In the genomic region with DNA sequence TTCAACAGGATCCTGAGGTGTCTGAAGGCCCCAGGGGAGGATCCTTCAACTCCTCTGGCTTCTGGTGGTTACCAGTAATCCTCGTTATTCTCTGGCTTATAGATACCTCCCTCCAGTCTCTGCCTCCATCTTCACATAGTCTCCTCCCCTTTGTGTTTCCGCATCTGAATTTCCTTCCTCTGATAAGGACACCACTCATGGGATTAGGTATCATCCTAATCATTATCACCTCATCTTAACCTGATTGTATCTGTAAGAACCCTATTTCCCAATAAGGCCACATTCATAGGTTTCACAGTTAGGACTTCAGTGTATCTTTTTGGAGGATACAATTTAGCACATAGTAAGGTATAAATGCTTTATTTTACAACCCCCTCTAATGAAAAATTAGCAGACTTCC, we compare ENCODE assay signal across 25 cellular contexts.
"Had no signal": no experiment of that assay in that cellular context is flagged by ENCODE, and none has a peak within 500 bp of the region (broad histone marks: within the 10 kb centered on the region; RNA-seq: fewer than 3 reads in every experiment).

No MANE protein-coding gene starts in this region.

- H3K27ac Mint-ChIP-seq: dendritic cell treated with granulocyte-macrophage colony-stimulating factor and Interleukin-4, amounts not matched to agents 40 ng/mL and 50 ng/mL, for 4 days; effector memory CD8-positive, alpha-beta T cell; endodermal cell had no signal

- H3K27ac ChIP-seq: colonic mucosa, coronary artery, dorsolateral prefrontal cortex, epithelial cell of prostate, esophagus muscularis mucosa, esophagus squamous epithelium, foreskin keratinocyte, gastrocnemius medialis, gastroesophageal sphincter, heart left ventricle, heart right ventricle had no signal

- H3K36me3 ChIP-seq: colonic mucosa, esophagus muscularis mucosa, esophagus squamous epithelium, gastrocnemius medialis, gastroesophageal sphincter, heart left ventricle, heart right ventricle had no signal

- H3K4me1 ChIP-seq: colonic mucosa, esophagus muscularis mucosa, esophagus squamous epithelium, foreskin keratinocyte, gastrocnemius medialis, gastroesophageal sphincter, heart left ventricle, heart right ventricle had no signal

- H3K9me3 ChIP-seq: colonic mucosa, esophagus muscularis mucosa, esophagus squamous epithelium, gastrocnemius medialis, gastroesophageal sphincter, heart left ventricle had no signal

- H3K27me3 Mint-ChIP-seq: dendritic cell treated with granulocyte-macrophage colony-stimulating factor and Interleukin-4, amounts not matched to agents 40 ng/mL and 50 ng/mL, for 4 days; effector memory CD8-positive, alpha-beta T cell had no signal

- DNase-seq: colonic mucosa; cortex of kidney; dermis blood vessel endothelial cell; dorsolateral prefrontal cortex; effector CD4-positive, alpha-beta T cell; effector CD8-positive, alpha-beta T cell; effector memory CD4-positive, alpha-beta T cell; effector memory CD8-positive, alpha-beta T cell; endodermal cell; erythroblast; esophagus squamous epithelium; foreskin fibroblast; foreskin keratinocyte; foreskin melanocyte; gastrocnemius medialis; glutamatergic neuron; head of caudate nucleus; heart left ventricle; heart right ventricle had no signal

- H3K9me3 Mint-ChIP-seq: endodermal cell had no signal

- ATAC-seq: effector memory CD8-positive, alpha-beta T cell; esophagus mucosa; foreskin keratinocyte; gastrocnemius medialis; gastroesophageal sphincter; heart left ventricle; heart right ventricle had no signal

- H3K27me3 ChIP-seq: colonic mucosa, dorsolateral prefrontal cortex, esophagus muscularis mucosa, esophagus squamous epithelium, foreskin keratinocyte, gastrocnemius medialis, gastroesophageal sphincter, heart left ventricle, heart right ventricle had no signal

- H3K4me1 Mint-ChIP-seq: endodermal cell had no signal

- H3K4me3 Mint-ChIP-seq: dendritic cell treated with granulocyte-macrophage colony-stimulating factor and Interleukin-4, amounts not matched to agents 40 ng/mL and 50 ng/mL, for 4 days; effector memory CD8-positive, alpha-beta T cell; endodermal cell had no signal

- H3K4me3 ChIP-seq: colonic mucosa, coronary artery, dorsolateral prefrontal cortex, esophagus muscularis mucosa, esophagus squamous epithelium, gastrocnemius medialis, gastroesophageal sphincter, heart left ventricle, heart right ventricle had no signal
